ENCODE assay signal across 8 cellular contexts in the genomic region with DNA sequence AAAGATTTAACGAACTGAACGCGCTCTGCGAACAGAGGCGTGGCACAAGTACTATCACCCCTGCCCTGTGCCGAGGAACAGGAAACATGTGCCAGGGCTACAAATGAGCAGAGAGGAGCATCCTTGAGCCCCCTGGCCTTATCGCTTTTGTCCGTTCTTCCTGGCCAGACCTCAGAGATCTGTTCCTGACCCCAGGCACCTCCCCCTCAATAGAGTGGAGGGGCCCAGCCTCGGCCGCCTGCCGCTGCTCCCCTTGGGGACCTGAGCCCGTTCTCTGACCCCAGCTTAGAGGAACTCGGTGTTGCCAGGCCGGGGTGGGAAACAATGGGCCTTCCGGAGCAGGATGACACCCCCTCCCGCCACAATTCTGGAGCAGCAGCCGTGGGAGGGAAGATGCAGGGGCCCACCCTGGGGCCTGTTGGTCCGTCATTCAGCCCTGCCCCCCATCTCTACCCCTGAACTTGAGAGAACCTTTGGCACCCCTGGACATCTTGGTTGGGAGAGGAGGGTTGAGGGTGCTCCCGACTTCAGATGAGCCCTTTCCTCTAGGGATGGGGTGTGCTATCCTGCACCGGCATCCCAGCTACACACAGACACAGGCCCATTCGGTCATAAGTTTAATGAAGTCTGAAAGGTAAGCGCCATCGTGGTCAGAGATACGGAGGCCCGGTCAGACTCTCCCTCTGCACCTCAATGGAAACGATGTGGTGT. TPM values are rescaled to one million over a fixed set of nuclear protein-coding genes. Genes with fewer than 3 reads are reported as not detected.
A peak's percentile ranks its signal among the peaks of the same experiment; 100 is the strongest.
DNase-seq lines count a peak whose midpoint lies in the region; ATAC-seq and TF ChIP-seq lines count a peak whose summit lies in the region.

No MANE protein-coding gene starts in this region.

- peak overlapping the region; percentile 75 for H2AFZ ChIP-seq in osteoblast (ENCODE audit: low read length)

- CTCF ChIA-PET in AG04449 (lab: Yijun Ruan, JAX): interaction anchor here (0.6 to 3.0 kb wide), 14 partner anchors 8 to 206 kb away, joined by 3 to 17 read pairs (median 4); no protein-coding TSS in a partner anchor

- no peak for ATAC-seq in GM19351 (IDR thresholded peaks at IDR 0.05; ENCODE audit: unreplicated experiment)

- peaks cover 16% of the 10 kb centered on the region for H4K20me1 ChIP-seq in osteoblast (ENCODE audit: insufficient read depth, low read length)

- peaks cover 24% of the 10 kb centered on the region for H3K79me2 ChIP-seq in osteoblast (ENCODE audit: insufficient read depth, low read length)

- no peak for TF ChIP-seq POLR2A in esophagus squamous epithelium (IDR thresholded peaks at IDR 0.05)

- H3K36me3 ChIP-seq in H7 (replicated peaks; ENCODE audit: control insufficient read depth, insufficient read depth, low read length): peaks cover 4% of the 10 kb centered on the region; the same call in 1 of the 2 replicates
- peaks cover 1 to 47% (median 6%) of the 10 kb centered on the region in 3 donors for H3K36me3 ChIP-seq in esophagus squamous epithelium
- H3K36me3 ChIP-seq in osteoblast (ENCODE audit: insufficient read depth, low read length): peaks cover 26% of the 10 kb centered on the region

- DNase-seq in AG04449 (ENCODE audit: low read depth, low spot score) (no peak), H7 (peak; percentile 58), T1000 (lab: John Stamatoyannopoulos, UW) (peak; percentile 22), esophagus squamous epithelium (lab: John Stamatoyannopoulos, UW) (no peak), osteoblast (ENCODE audit: insufficient read length, low spot score, missing footprints) (peak; percentile 92), occipital lobe (lab: John Stamatoyannopoulos, UW) (no peak)
- no peak for DNase-seq in activated CD4-positive, CD25-positive, alpha-beta regulatory T cell treated with anti-CD3 and anti-CD28 coated beads, Interleukin-2, amount 50 U/mL, for 72 hours

- peaks cover 49% of the 10 kb centered on the region for H3K27me3 ChIP-seq in H7 (ENCODE audit: control insufficient read depth, insufficient read depth, low read length)
- H3K27me3 ChIP-seq in esophagus squamous epithelium: no peaks in the 10 kb centered on the region
- H3K27me3 ChIP-seq in osteoblast (ENCODE audit: insufficient read depth, low read length): no peaks in the 10 kb centered on the region

- TF ChIP-seq CTCF in AG04449 (IDR thresholded peaks at IDR 0.05; ENCODE audit: insufficient read depth, low read length, missing control alignments) (no peak), esophagus squamous epithelium (IDR thresholded peaks at IDR 0.05) (no peak), osteoblast (IDR thresholded peaks at IDR 0.05; ENCODE audit: extremely low read depth, low read depth, low read length) (no peak)

- POLR2A ChIA-PET in AG04449 (lab: Yijun Ruan, JAX): interaction anchor here (1.1 to 2.6 kb wide), 5 partner anchors 12 to 75 kb away, joined by 6 to 48 read pairs (median 7); partner anchors contain the start of genes CNTROB, KDM6B and TRAPPC1

- 0 to 1% methylated on average over 8 to 17 of the region's 26 CpGs for WGBS in esophagus squamous epithelium, 2 donors

- H3K4me3 ChIP-seq in AG04449 (ENCODE audit: low read depth, low read length) (peak overlapping the region; percentile 76), H7 (ENCODE audit: insufficient read depth, low read depth, low read length) (peak overlapping the region; percentile 82), esophagus squamous epithelium (peak overlapping the region; percentile 51 to 81 (median 76)), osteoblast (ENCODE audit: insufficient read depth, low read length) (peak overlapping the region; percentile 83)

- H3K9me3 ChIP-seq in esophagus squamous epithelium: no peaks in the 10 kb centered on the region
- H3K9me3 ChIP-seq in osteoblast (ENCODE audit: low read depth, low read length): no peaks in the 10 kb centered on the region

- intact Hi-C loops in esophagus squamous epithelium (cut with DNase I): no loop called here

- H3K4me1 ChIP-seq in esophagus squamous epithelium (peaks cover 28 to 73% (median 37%) of the 10 kb centered on the region in 3 donors), osteoblast (ENCODE audit: insufficient read depth, low read length) (peaks cover 29% of the 10 kb centered on the region)

- H3K4me2 ChIP-seq in osteoblast (ENCODE audit: insufficient read depth, low read length): peak overlapping the region; percentile 83

- H3K27ac ChIP-seq in esophagus squamous epithelium (peak overlapping the region; percentile 82 to 97 (median 96)), osteoblast (ENCODE audit: low read depth, low read length) (peak overlapping the region; percentile 86)

RNA-seq across cellular contexts. Expression of gene NAA38, which starts 1.1 kb away (rescaled TPM):
- total RNA-seq in H7 (2014; rRNA removed; shearing (Covaris generic)): 59.0 and 81.9 TPM in 2 replicates
- total RNA-seq in esophagus squamous epithelium: 10 to 100 TPM; 45.2 to 80.1 (median 74.8) TPM
- total RNA-seq in osteoblast: 25.3 and 29.7 TPM in 2 replicates
- total RNA-seq in occipital lobe: 20.1 TPM

RNA-seq across cellular contexts. Expression of gene TMEM88, which starts 1.4 kb away (rescaled TPM):
- total RNA-seq in H7 (2014; rRNA removed; shearing (Covaris generic)): 7.2 and 27.0 TPM in 2 replicates
- 1 to 10 TPM in 3 of 4 donors, not detected in 1; 1.5 to 3.8 (median 1.6) TPM for total RNA-seq in esophagus squamous epithelium
- total RNA-seq in osteoblast: 0.29 and 0.36 TPM in 2 replicates
- total RNA-seq in occipital lobe: 1.2 TPM

RNA-seq across cellular contexts. Expression of gene CYB5D1, which starts 1.6 kb away (rescaled TPM):
- total RNA-seq in H7 (2014; rRNA removed; shearing (Covaris generic)): 10.2 and 10.3 TPM in 2 replicates
- total RNA-seq in esophagus squamous epithelium (1 to 10 TPM; 3.8 to 9.3 (median 7.5) TPM), osteoblast (8.3 and 10.5 TPM in 2 replicates), occipital lobe (14.2 TPM)

RNA-seq across cellular contexts. Expression of gene KDM6B, which starts 22.2 kb away (rescaled TPM):
- 1.1 and 1.6 TPM in 2 replicates for total RNA-seq in H7 (2014; rRNA removed; shearing (Covaris generic))
- total RNA-seq in esophagus squamous epithelium: 10 to 100 TPM in 1 of 4 donors, 1 to 10 TPM in 3; 6.7 to 14.6 (median 7.5) TPM
- total RNA-seq in osteoblast: 5.6 and 12.3 TPM in 2 replicates
- total RNA-seq in occipital lobe: 16.4 TPM

RNA-seq across cellular contexts. Expression of gene CHD3, which starts 32.4 kb away (rescaled TPM):
- total RNA-seq in H7 (2014; rRNA removed; shearing (Covaris generic)): 30.1 TPM in 2 replicates
- total RNA-seq in esophagus squamous epithelium (10 to 100 TPM; 57.7 to 93.5 (median 73.0) TPM), osteoblast (95.2 and 97.0 TPM in 2 replicates), occipital lobe (337 TPM)

Comparison
In these comparisons a context has a peak if more than half of its experiments do, and no peak if none do; other contexts are left out.
1. DNase-seq: peak in H7 (single experiment), T1000 (single experiment) and osteoblast (single experiment); none in AG04449 (single experiment), esophagus squamous epithelium (single experiment), activated CD4-positive, CD25-positive, alpha-beta regulatory T cell treated with anti-CD3 and anti-CD28 coated beads, Interleukin-2, amount 50 U/mL, for 72 hours (single experiment) and occipital lobe (single experiment).
2. Peak in every context shown above with its lines, with median percentiles within 50 percentile points of each other: H3K4me3 ChIP-seq.